ENCODE assay signal across 11 cellular contexts in genomic region chr11:2791139-2791520, GRCh38.
DNase-seq lines count a peak whose midpoint lies in the region; ATAC-seq and TF ChIP-seq lines count a peak whose summit lies in the region.
"Had no signal": no experiment of that assay in that cellular context is flagged by ENCODE, and none has a peak within 500 bp of the region (broad histone marks: within the 10 kb centered on the region; RNA-seq: fewer than 3 reads in every experiment).

No MANE protein-coding gene starts in this region.

- H3K4me3 ChIP-seq in BLaER1, result peak overlapping the region; percentile 36; the same call in 1 of the 2 replicates
- peak overlapping the region; percentile 27 to 48 for H3K4me3 ChIP-seq in right atrium auricular region
- H3K4me3 ChIP-seq in psoas muscle, result peak overlapping the region; percentile 60
- H3K4me3 ChIP-seq: cardiac muscle cell had no signal

- no peak overlapping the region for H3K4ac ChIP-seq in H9 (ENCODE audit: low read depth, low read length)

- peaks cover 89% of the 10 kb centered on the region for H3K4me1 ChIP-seq in BLaER1
- H3K4me1 ChIP-seq in H9 (ENCODE audit: insufficient read depth, low read length), result no peaks in the 10 kb centered on the region
- peaks cover 0 to 30% of the 10 kb centered on the region in 2 donors for H3K4me1 ChIP-seq in right atrium auricular region
- H3K4me1 ChIP-seq in psoas muscle, result no peaks in the 10 kb centered on the region

- TF ChIP-seq CTCF in H9 (conservative IDR thresholded peaks at IDR 0.05) (no peak), right atrium auricular region (IDR thresholded peaks at IDR 0.05) (no peak), psoas muscle (IDR thresholded peaks at IDR 0.05) (no peak)

- H2BK20ac ChIP-seq in H9 (ENCODE audit: low read depth, low read length, poor library complexity, severe bottlenecking), result no peak overlapping the region

- H3K9me3 ChIP-seq in BLaER1 (peaks cover 8% of the 10 kb centered on the region), H9 (ENCODE audit: control insufficient read depth, low read depth, low read length) (no peaks in the 10 kb centered on the region), right atrium auricular region (no peaks in the 10 kb centered on the region), psoas muscle (no peaks in the 10 kb centered on the region)

- no peak overlapping the region for H2BK15ac ChIP-seq in H9 (ENCODE audit: low read depth, low read length)

- H4K20me1 ChIP-seq in BLaER1, result no peaks in the 10 kb centered on the region
- no peaks in the 10 kb centered on the region for H4K20me1 ChIP-seq in H9 (ENCODE audit: control insufficient read depth, insufficient read depth, insufficient read length)

- H3K27ac Mint-ChIP-seq in H9, result no peak overlapping the region

- ATAC-seq in psoas muscle (peak in 1 of 4 donors; percentile 38), HG03565 (IDR thresholded peaks at IDR 0.05; ENCODE audit: unreplicated experiment) (no peak)

- H3K36me3 Mint-ChIP-seq in H9 (ENCODE audit: insufficient read depth in 1 of 3, low read depth in 3 of 3), result peaks cover 3 to 8% (median 6%) of the 10 kb centered on the region in 3 experiments; a peak in 5 of 7 replicates

- no peak overlapping the region for H4K5ac ChIP-seq in H9 (ENCODE audit: insufficient read length, low read depth, low read length)

- no peak overlapping the region for H2AFZ ChIP-seq in H9 (ENCODE audit: low read length)

- H3K79me2 ChIP-seq in H9 (ENCODE audit: insufficient read depth, low read length), result no peaks in the 10 kb centered on the region

- H2AK5ac ChIP-seq in H9 (ENCODE audit: insufficient read length, low read length), result no peak overlapping the region

- H3K9me3 Mint-ChIP-seq in H9, result peaks cover 5 to 9% of the 10 kb centered on the region in 2 experiments
- H3K9me3 Mint-ChIP-seq: stimulated activated effector memory CD8-positive, alpha-beta T cell treated with anti-CD3 and anti-CD28 coated beads, Interleukin-12 subunit alpha, Interleukin-12 subunit beta, amount 100 ng/mL, for 72 hours had no signal

- no peak overlapping the region for H2BK120ac ChIP-seq in H9 (ENCODE audit: low read depth, low read length, poor library complexity, severe bottlenecking)

- H3K79me1 ChIP-seq in H9 (ENCODE audit: insufficient read depth, low read depth, low read length, poor library complexity, severe bottlenecking), result no peaks in the 10 kb centered on the region

- no peak overlapping the region for H3T11ph ChIP-seq in H9 (ENCODE audit: low read length)

- H3K27ac ChIP-seq in BLaER1 (0 out of 2 replicates have a peak overlapping the region, but pooled peaks have one; percentile 8), H9 (ENCODE audit: insufficient read length, low read depth, low read length) (no peak overlapping the region), right atrium auricular region (no peak overlapping the region), psoas muscle (no peak overlapping the region)
- H3K27ac ChIP-seq: cardiac muscle cell had no signal

- H3K18ac ChIP-seq in H9 (ENCODE audit: insufficient read length, low read depth, low read length), result no peak overlapping the region

- H3K56ac ChIP-seq in H9 (ENCODE audit: insufficient read length, low read depth, low read length), result no peak overlapping the region

- H3K27me3 Mint-ChIP-seq in H9 (ENCODE audit: low read depth), result peaks cover 82% of the 10 kb centered on the region

- H3K23me2 ChIP-seq in H9 (ENCODE audit: insufficient read length, low read depth, low read length, poor library complexity, severe bottlenecking), result no peaks in the 10 kb centered on the region

- H3K27me3 ChIP-seq in BLaER1 (no peaks in the 10 kb centered on the region; the same call in 1 of the 2 replicates), H9 (ENCODE audit: insufficient read depth, low read length) (no peaks in the 10 kb centered on the region; the same call in 1 of the 2 replicates), right atrium auricular region (no peaks in the 10 kb centered on the region), psoas muscle (ENCODE audit: insufficient read depth in 3 of 3, low read length in 2 of 3) (peaks cover 0 to 24% (median 0%) of the 10 kb centered on the region in 3 donors)
- H3K27me3 ChIP-seq: cardiac muscle cell had no signal

- H4K91ac ChIP-seq in H9 (ENCODE audit: insufficient read length, low read depth, low read length), result no peak overlapping the region

- peak overlapping the region; percentile 61; the same call in 1 of the 2 replicates for H3K9ac ChIP-seq in BLaER1
- no peak overlapping the region for H3K9ac ChIP-seq in H9 (ENCODE audit: extremely low read depth, insufficient read length, low read length)

- no peak overlapping the region for H3K4me3 Mint-ChIP-seq in H9

- H2BK12ac ChIP-seq in H9 (ENCODE audit: insufficient read length, low read depth, low read length), result no peak overlapping the region

- H3K14ac ChIP-seq in H9 (ENCODE audit: insufficient read depth, low read length), result no peak overlapping the region

- H3K4me2 ChIP-seq in BLaER1, result peak overlapping the region; percentile 99
- no peak overlapping the region for H3K4me2 ChIP-seq in H9 (ENCODE audit: insufficient read depth, insufficient read length, low read length)

- no CpG with 5 or more reads among the region's 20 CpGs for WGBS in H9 (ENCODE audit: extremely low coverage, insufficient read length, low lambda C conversion rate)
- WGBS in psoas muscle, 3 donors, result 57 to 75% (median 64%) methylated on average over 20 of the region's 20 CpGs

- DNase-seq in H9 (peak; percentile 33), right atrium auricular region (ENCODE audit: low spot score) (no peak), psoas muscle (peak; percentile 8 to 35), NCI-H1092 treated with DMSO at 0.1 percent for 48 hours (lab: John Stamatoyannopoulos, UW) (no peak), foreskin melanocyte (no peak), NAMALWA (ENCODE audit: low spot score) (no peak)
- DNase-seq: NCI-H187 treated with DMSO at 0.1 percent for 48 hours had no signal

- H2BK5ac ChIP-seq in H9 (ENCODE audit: insufficient read length, low read length), result no peak overlapping the region

- no peak overlapping the region for H3K23ac ChIP-seq in H9 (ENCODE audit: insufficient read length, low read depth, low read length)

- H4K8ac ChIP-seq in H9 (replicated peaks; ENCODE audit: insufficient read length, low read depth, low read length), result no peak overlapping the region

- intact Hi-C loops in psoas muscle (cut with DNase I), result no loop called here

- H3K36me3 ChIP-seq in BLaER1 (no peaks in the 10 kb centered on the region), right atrium auricular region (no peaks in the 10 kb centered on the region), psoas muscle (ENCODE audit: insufficient read depth in 1 of 2, low read depth in 1 of 2) (no peaks in the 10 kb centered on the region)
- H3K36me3 ChIP-seq: cardiac muscle cell had no signal

- peaks cover 11 to 18% of the 10 kb centered on the region in 2 experiments for H3K4me1 Mint-ChIP-seq in H9

Comparison
In these comparisons a context has a peak if more than half of its experiments do, and no peak if none do; other contexts are left out.
1. DNase-seq: peak in H9 (single experiment) and psoas muscle (2 of 2); none in right atrium auricular region (single experiment), NCI-H1092 treated with DMSO at 0.1 percent for 48 hours (single experiment), foreskin melanocyte (single experiment) and NAMALWA (single experiment).
2. Peak in every context shown above with its lines, with median percentiles within 50 percentile points of each other: H3K4me3 ChIP-seq.